8 cellular contexts compared by ENCODE assay signal in genomic region chr14:102085944-102086343, GRCh38. TPM values are rescaled to one million over a fixed set of nuclear protein-coding genes. Genes with fewer than 3 reads are reported as not detected.
DNase-seq lines count a peak whose midpoint lies in the region; ATAC-seq and TF ChIP-seq lines count a peak whose summit lies in the region.
"Not testable (repeated sequence)": the region's sequence is repeated elsewhere in the genome, so short reads cannot be mapped to it uniquely, and the experiment has no call there.

No MANE protein-coding gene starts in this region.

- H3K9ac ChIP-seq in duodenal mucosa (ENCODE audit: low read depth in 1 of 2, low read length in 2 of 2) (peak overlapping the region; percentile 56 to 91), skeletal muscle tissue (ENCODE audit: low read depth in 1 of 3, low read length in 3 of 3) (peak overlapping the region; percentile 86 to 90 (median 89))

- CTCF ChIA-PET in A673 (lab: Charles Lee): not testable (repeated sequence)

- intact Hi-C loops in A673 (cut with micrococcal nuclease; ENCODE audit: unreplicated experiment): loop anchor here (2.0 to 5.0 kb wide), 2 partner anchors 121 to 324 kb away; partner anchors contain the start of genes DYNC1H1 and PPP2R5C

- not testable (repeated sequence) for BruUV-seq in A673 (replicated peaks; lab: Mats Ljungman, UMichigan)

- H3K4me3 ChIP-seq in A673 (ENCODE audit: low read depth, low read length, poor library complexity, severe bottlenecking) (peak overlapping the region; percentile 77), H7 (ENCODE audit: insufficient read depth, low read depth, low read length) (peak overlapping the region; percentile 90), RWPE2 (ENCODE audit: severe bottlenecking) (peak overlapping the region; percentile 54), duodenal mucosa (ENCODE audit: low read depth in 1 of 2, low read length in 2 of 2) (peak overlapping the region; percentile 69 to 88), hepatocyte (peak overlapping the region; percentile 59), muscle layer of duodenum (ENCODE audit: low read depth in 1 of 2, low read length in 2 of 2) (peak overlapping the region; percentile 76 to 87), skeletal muscle tissue (ENCODE audit: low read length in 3 of 3) (peak overlapping the region; percentile 76 to 88 (median 82))

- H3K4me2 ChIP-seq in hepatocyte: peak overlapping the region; percentile 77

- not testable (repeated sequence) for TF ChIP-seq CTCF in A673 (conservative IDR thresholded peaks at IDR 0.05; ENCODE audit: low read depth, low read length); RWPE2 (IDR thresholded peaks at IDR 0.05; ENCODE audit: poor library complexity, severe bottlenecking); hepatocyte (IDR thresholded peaks at IDR 0.05; ENCODE audit: poor library complexity)

- H3K36me3 ChIP-seq in A673 (ENCODE audit: insufficient read depth, low read length, poor library complexity, severe bottlenecking): peaks cover 53% of the 10 kb centered on the region
- H3K36me3 ChIP-seq in H7 (replicated peaks; ENCODE audit: control insufficient read depth, insufficient read depth, low read length): peaks cover 40% of the 10 kb centered on the region
- H3K36me3 ChIP-seq in RWPE2 (ENCODE audit: low read depth): peaks cover 54% of the 10 kb centered on the region
- H3K36me3 ChIP-seq in duodenal mucosa (ENCODE audit: control insufficient read depth in 1 of 2, insufficient read depth in 2 of 2, low read length in 2 of 2): peaks cover 40 to 45% of the 10 kb centered on the region in 2 donors
- H3K36me3 ChIP-seq in hepatocyte (replicated peaks; ENCODE audit: insufficient read depth, low read depth): not testable (repeated sequence)
- H3K36me3 ChIP-seq in muscle layer of duodenum (ENCODE audit: control insufficient read depth in 1 of 2, insufficient read depth in 2 of 2, low read length in 2 of 2): peaks cover 41 to 47% of the 10 kb centered on the region in 2 donors
- H3K36me3 ChIP-seq in skeletal muscle tissue (ENCODE audit: control insufficient read depth in 3 of 3, insufficient read depth in 3 of 3, low read length in 3 of 3): peaks cover 35 to 51% (median 46%) of the 10 kb centered on the region in 3 donors

- POLR2A ChIA-PET in A673 (lab: Charles Lee; ENCODE audit: low non-redundant PET): not testable (repeated sequence)

- 12% methylated on average over 8 of the region's 8 CpGs for WGBS in hepatocyte (ENCODE audit: low lambda C conversion rate, missing lambda C conversion rate)

- peaks cover 55 to 74% of the 10 kb centered on the region in 2 donors for H3K36me3 Mint-ChIP-seq in activated naive CD4-positive, alpha-beta T cell treated with anti-CD3 and anti-CD28 coated beads, Interleukin-2, amount 50 U/mL, for 72 hours

- H2AFZ ChIP-seq in hepatocyte: not testable (repeated sequence)

- not testable (repeated sequence) for DNase-seq in A673 (ENCODE audit: low spot score); H7; RWPE2 (ENCODE audit: low spot score); activated naive CD4-positive, alpha-beta T cell treated with anti-CD3 and anti-CD28 coated beads, Interleukin-2, amount 50 U/mL, for 72 hours (ENCODE audit: low spot score in 2 of 2); hepatocyte (ENCODE audit: low spot score)

- H4K20me1 ChIP-seq in hepatocyte (ENCODE audit: insufficient read depth, poor library complexity, severe bottlenecking): peaks cover 48% of the 10 kb centered on the region

- H3K27ac ChIP-seq in A673 (ENCODE audit: low read depth, low read length, poor library complexity, severe bottlenecking) (peak overlapping the region; percentile 99), RWPE2 (ENCODE audit: poor library complexity, severe bottlenecking) (peak overlapping the region; percentile 82), duodenal mucosa (ENCODE audit: low read depth, low read length) (peak overlapping the region; percentile 99), hepatocyte (peak overlapping the region; percentile 96), muscle layer of duodenum (ENCODE audit: low read length) (peak overlapping the region; percentile 97), skeletal muscle tissue (ENCODE audit: low read depth, low read length) (peak overlapping the region; percentile 96)

- H3K79me2 ChIP-seq in hepatocyte: peaks cover 44% of the 10 kb centered on the region

- not testable (repeated sequence) for H3K9me3 Mint-ChIP-seq in activated naive CD4-positive, alpha-beta T cell treated with anti-CD3 and anti-CD28 coated beads, Interleukin-2, amount 50 U/mL, for 72 hours

- H3K27ac Mint-ChIP-seq in activated naive CD4-positive, alpha-beta T cell treated with anti-CD3 and anti-CD28 coated beads, Interleukin-2, amount 50 U/mL, for 72 hours: peak overlapping the region; percentile 90 to 100

- not testable (repeated sequence) for H3K27me3 ChIP-seq in A673 (replicated peaks; ENCODE audit: insufficient read depth, low read depth, low read length, poor library complexity); H7 (ENCODE audit: control insufficient read depth, insufficient read depth, low read length); RWPE2 (ENCODE audit: insufficient read depth, poor library complexity, severe bottlenecking); duodenal mucosa (ENCODE audit: control insufficient read depth in 1 of 2, insufficient read depth in 2 of 2, low read length in 2 of 2); hepatocyte; muscle layer of duodenum (ENCODE audit: low read depth, low read length); skeletal muscle tissue (ENCODE audit: control insufficient read depth in 3 of 3, insufficient read depth in 3 of 3, low read length in 3 of 3)

- not testable (repeated sequence) for ATAC-seq in RWPE2 (ENCODE audit: low read depth); activated naive CD4-positive, alpha-beta T cell treated with anti-CD3 and anti-CD28 coated beads, Interleukin-2, amount 50 U/mL, for 72 hours

- H3K4me1 ChIP-seq in A673 (ENCODE audit: insufficient read depth, low read length, poor library complexity, severe bottlenecking) (peaks cover 36% of the 10 kb centered on the region), RWPE2 (ENCODE audit: insufficient read depth, poor library complexity, severe bottlenecking) (peaks cover 27% of the 10 kb centered on the region), duodenal mucosa (ENCODE audit: control insufficient read depth in 1 of 2, insufficient read depth in 2 of 2, low read length in 2 of 2) (peaks cover 18 to 22% of the 10 kb centered on the region in 2 donors), hepatocyte (ENCODE audit: insufficient read depth) (peaks cover 29% of the 10 kb centered on the region), muscle layer of duodenum (ENCODE audit: control insufficient read depth in 1 of 2, insufficient read depth in 2 of 2, low read length in 2 of 2) (peaks cover 16 to 24% of the 10 kb centered on the region in 2 donors), skeletal muscle tissue (ENCODE audit: control insufficient read depth in 3 of 3, insufficient read depth in 3 of 3, low read length in 3 of 3) (peaks cover 21 to 38% (median 22%) of the 10 kb centered on the region in 3 donors)

- not testable (repeated sequence) for H3K9me3 ChIP-seq in A673 (ENCODE audit: low read depth, low read length, poor library complexity, severe bottlenecking); RWPE2 (ENCODE audit: severe bottlenecking); duodenal mucosa (ENCODE audit: control insufficient read depth in 1 of 2, low read length in 2 of 2); hepatocyte (ENCODE audit: low read depth); muscle layer of duodenum (ENCODE audit: control insufficient read depth in 1 of 2, low read length in 2 of 2); skeletal muscle tissue (ENCODE audit: control insufficient read depth in 3 of 3, low read length in 3 of 3)

- not testable (repeated sequence) for H3K9me2 ChIP-seq in hepatocyte (replicated peaks; ENCODE audit: insufficient read depth)

RNA-seq across cellular contexts. Expression of gene HSP90AA1, which starts 0.9 kb away (rescaled TPM):
- total RNA-seq in A673 (2021) (1,040 and 1,112 TPM in 2 replicates), hepatocyte (589 and 765 TPM in 2 replicates), skeletal muscle tissue (74.6 TPM)
- total RNA-seq in H7 (2014; rRNA removed; shearing (Covaris generic)): 183 and 254 TPM in 2 replicates
- 1,000 to 10,000 TPM in 1 of 2 donors, 100 to 1,000 TPM in 1; 992 to 1,009 TPM for total RNA-seq in activated naive CD4-positive, alpha-beta T cell treated with anti-CD3 and anti-CD28 coated beads, Interleukin-2, amount 50 U/mL, for 72 hours
- 436 and 503 TPM in 2 replicates for polyA plus RNA-seq in hepatocyte

RNA-seq across cellular contexts. Expression of gene WDR20, which starts 53.8 kb away (rescaled TPM):
- 28.3 and 35.8 TPM in 2 replicates for total RNA-seq in A673 (2021)
- 14.7 and 16.5 TPM in 2 replicates for total RNA-seq in H7 (2014; rRNA removed; shearing (Covaris generic))
- total RNA-seq in activated naive CD4-positive, alpha-beta T cell treated with anti-CD3 and anti-CD28 coated beads, Interleukin-2, amount 50 U/mL, for 72 hours: 10 to 100 TPM; 30.1 to 34.2 TPM
- 24.0 and 32.9 TPM in 2 replicates for total RNA-seq in hepatocyte
- 15.3 and 20.2 TPM in 2 replicates for polyA plus RNA-seq in hepatocyte
- 26.1 TPM for total RNA-seq in skeletal muscle tissue
